Comparison of ENCODE assay signal across 8 cellular contexts in genomic region chr10:79981356-79981672, GRCh38. TPM values are rescaled to one million over a fixed set of nuclear protein-coding genes. Genes with fewer than 3 reads are reported as not detected.
A peak's percentile ranks its signal among the peaks of the same experiment; 100 is the strongest.
DNase-seq lines count a peak whose midpoint lies in the region; ATAC-seq, FAIRE-seq and TF ChIP-seq lines count a peak whose summit lies in the region.

No MANE protein-coding gene starts in this region.

- H3K79me2 ChIP-seq in GM12878 (ENCODE audit: control insufficient read depth, insufficient read depth, low read length) (no peaks in the 10 kb centered on the region), keratinocyte (ENCODE audit: control insufficient read depth, insufficient read depth, low read length) (no peaks in the 10 kb centered on the region)

- BruUV-seq in GM12878 (replicated peaks; lab: Mats Ljungman, UMichigan): no TSS peak

- TF ChIP-seq CTCF in GM12878 (IDR thresholded peaks at IDR 0.05 in 2 of 3, conservative IDR thresholded peaks at IDR 0.05 in 1 of 3; ENCODE audit: control insufficient read depth in 2 of 3, extremely low read depth in 1 of 3, insufficient read depth in 1 of 3, low read depth in 3 of 3, low read length in 3 of 3): no peak
- TF ChIP-seq CTCF in keratinocyte (optimal IDR thresholded peaks at IDR 0.05 in 1 of 3, IDR thresholded peaks at IDR 0.05 in 1 of 3, conservative IDR thresholded peaks at IDR 0.05 in 1 of 3; ENCODE audit: extremely low read depth in 1 of 3, insufficient read depth in 2 of 3, low read length in 3 of 3): no peak

- H4K20me1 ChIP-seq in GM12878 (ENCODE audit: control insufficient read depth, insufficient read depth) (no peaks in the 10 kb centered on the region), keratinocyte (ENCODE audit: control insufficient read depth, extremely low read depth, insufficient read depth, low read length) (no peaks in the 10 kb centered on the region)

- H3K36me3 ChIP-seq in GM12878 (ENCODE audit: control insufficient read depth in 2 of 2, insufficient read depth in 2 of 2, low read length in 1 of 2) (no peaks in the 10 kb centered on the region), keratinocyte (ENCODE audit: control insufficient read depth in 2 of 2, extremely low read depth in 1 of 2, insufficient read depth in 2 of 2, low read length in 2 of 2) (no peaks in the 10 kb centered on the region)

- H3K27me3 ChIP-seq in GM12878 (replicated peaks in 1 of 2; ENCODE audit: control insufficient read depth in 2 of 2, insufficient read depth in 2 of 2, low read length in 1 of 2) (peaks cover 4 to 8% of the 10 kb centered on the region in 2 experiments), keratinocyte (ENCODE audit: control insufficient read depth, extremely low read depth, insufficient read depth, low read length) (no peaks in the 10 kb centered on the region)

- CTCF ChIA-PET in GM12878 (lab: Yijun Ruan, JAX): no interaction called here

- FAIRE-seq in GM12878 (lab: Jason Lieb, UNC): no peak
- no peak for FAIRE-seq in keratinocyte (lab: Jason Lieb, UNC)

- H3K36me3 Mint-ChIP-seq in stimulated activated memory B cell treated with anti-CD40 and anti-IgM and Interleukin-4, amounts not matched to agents 10 μg/mL and 1 μg/mL and 100 μg/mL, for 72 hours: no peaks in the 10 kb centered on the region

- no peak overlapping the region for H3K27ac Mint-ChIP-seq in stimulated activated memory B cell treated with anti-CD40 and anti-IgM and Interleukin-4, amounts not matched to agents 10 μg/mL and 1 μg/mL and 100 μg/mL, for 72 hours

- peak overlapping the region; percentile 73 for H3K4me3 Mint-ChIP-seq in stimulated activated memory B cell treated with anti-CD40 and anti-IgM and Interleukin-4, amounts not matched to agents 10 μg/mL and 1 μg/mL and 100 μg/mL, for 72 hours

- H3K4me1 Mint-ChIP-seq in stimulated activated memory B cell treated with anti-CD40 and anti-IgM and Interleukin-4, amounts not matched to agents 10 μg/mL and 1 μg/mL and 100 μg/mL, for 72 hours: peaks cover 21% of the 10 kb centered on the region

- TF ChIP-seq RAD21 in GM12878 (IDR thresholded peaks at IDR 0.05; ENCODE audit: insufficient read depth, low read depth, low read length): no peak

- RAD21 ChIA-PET in GM12878 (lab: Charles Lee; ENCODE audit: unreplicated experiment): no interaction called here

- peaks cover 3% of the 10 kb centered on the region for H3K9me3 Mint-ChIP-seq in stimulated activated memory B cell treated with anti-CD40 and anti-IgM and Interleukin-4, amounts not matched to agents 10 μg/mL and 1 μg/mL and 100 μg/mL, for 72 hours

- WGBS in GM12878 (ENCODE audit: insufficient coverage, insufficient replicate concordance, low lambda C conversion rate, missing lambda C conversion rate): 11% methylated on average over 9 of the region's 19 CpGs

- POLR2A ChIA-PET in GM12878 (lab: Charles Lee): no interaction called here

- no peaks in the 10 kb centered on the region; the same call in 2 of the 3 replicates for H3K9me3 ChIP-seq in GM12878 (replicated peaks; ENCODE audit: control insufficient read depth, insufficient read depth, low read length)
- no peaks in the 10 kb centered on the region for H3K9me3 ChIP-seq in keratinocyte (ENCODE audit: control insufficient read depth, low read depth, low read length)

- DNase-seq in Jurkat, Clone E6-1 (ENCODE audit: low read depth, low spot score): no peak
- DNase-seq in GM12878 (ENCODE audit: low read depth, low spot score): no peak
- DNase-seq in keratinocyte (ENCODE audit: low read depth, low spot score): no peak
- DNase-seq in stimulated activated CD4-positive, alpha-beta T cell treated with anti-CD3 and anti-CD28 coated beads, Interleukin-2, amount 100 ng/mL, for 24 hours: no peak
- no peak for DNase-seq in stimulated activated CD4-positive, alpha-beta T cell treated with anti-CD3 and anti-CD28 coated beads, Interleukin-2, amount 100 ng/mL, for 48 hours
- no peak for DNase-seq in DMS 273 treated with DMSO at 0.1 percent for 48 hours (lab: John Stamatoyannopoulos, UW)

- H3K4me1 ChIP-seq in GM12878 (ENCODE audit: control insufficient read depth, insufficient read depth, low read length) (no peaks in the 10 kb centered on the region), keratinocyte (ENCODE audit: control insufficient read depth, extremely low read depth, insufficient read depth, low read length) (peaks cover 21% of the 10 kb centered on the region)

- peak overlapping the region; percentile 53 for H3K4me3 ChIP-seq in Jurkat, Clone E6-1 (ENCODE audit: low read length)
- H3K4me3 ChIP-seq in GM12878: no peak overlapping the region
- peak overlapping the region; percentile 52 to 65 (median 64) for H3K4me3 ChIP-seq in keratinocyte (ENCODE audit: control insufficient read depth in 2 of 3, extremely low read depth in 1 of 3, insufficient read depth in 2 of 3, low read depth in 1 of 3, low read length in 3 of 3)

- no peak overlapping the region for H2AFZ ChIP-seq in GM12878 (ENCODE audit: control insufficient read depth, low read depth, low read length)
- H2AFZ ChIP-seq in keratinocyte (ENCODE audit: control insufficient read depth, low read length): peak overlapping the region; percentile 94

- SMC1A ChIA-PET in GM12878 (lab: Charles Lee; ENCODE audit: uncharacterized antibody, unreplicated experiment): no interaction called here

- in situ Hi-C loops in GM12878 (cut with MboI): no loop called here

- peaks cover 95% of the 10 kb centered on the region for H3K27me3 Mint-ChIP-seq in stimulated activated memory B cell treated with anti-CD40 and anti-IgM and Interleukin-4, amounts not matched to agents 10 μg/mL and 1 μg/mL and 100 μg/mL, for 72 hours

- H3K4me2 ChIP-seq in GM12878 (ENCODE audit: control insufficient read depth, insufficient read depth) (peak overlapping the region; percentile 1; the same call in 1 of the 2 replicates), keratinocyte (ENCODE audit: control insufficient read depth, extremely low read depth, insufficient read depth, low read depth, low read length) (peak overlapping the region; percentile 50)

- TF ChIP-seq EP300 in GM12878 (IDR thresholded peaks at IDR 0.05; ENCODE audit: borderline replicate concordance in 1 of 2, control insufficient read depth in 1 of 2, low read depth in 2 of 2, low read length in 2 of 2): no peak

- TF ChIP-seq POLR2A in GM12878 (IDR thresholded peaks at IDR 0.05; ENCODE audit: low read depth, low read length): no peak

- dilution Hi-C loops in keratinocyte (cut with MboI; ENCODE audit: extremely low pct_ligation_motif_present, low sequenced_read_pairs): no loop called here

- ATAC-seq in GM12878 (no peak), HG02852 (IDR thresholded peaks at IDR 0.05; ENCODE audit: unreplicated experiment) (no peak)
- ATAC-seq in stimulated activated memory B cell treated with anti-CD40 and anti-IgM and Interleukin-4, amounts not matched to agents 10 μg/mL and 1 μg/mL and 100 μg/mL, for 72 hours: no peak

- H3K9me1 ChIP-seq in keratinocyte (ENCODE audit: control insufficient read depth, extremely low read depth, insufficient read depth, low read length): no peaks in the 10 kb centered on the region

- intact Hi-C loops in GM12878 (cut with micrococcal nuclease; ENCODE audit: unreplicated experiment): no loop called here

- H3K27ac ChIP-seq in GM12878 (ENCODE audit: control insufficient read depth, insufficient read depth) (no peak overlapping the region), keratinocyte (ENCODE audit: control insufficient read depth, insufficient read depth, low read length) (no peak overlapping the region)

- H3K9ac ChIP-seq in GM12878 (ENCODE audit: control insufficient read depth, insufficient read depth, low read length) (no peak overlapping the region), keratinocyte (ENCODE audit: control insufficient read depth, extremely low read depth, insufficient read depth, low read length) (peak overlapping the region; percentile 66)

TF ChIP-seq in GM12878, 131 proteins besides CTCF, POLR2A, EP300 and RAD21 (continues in another document):
- TF ChIP-seq EZH2 (IDR thresholded peaks at IDR 0.05; ENCODE audit: borderline replicate concordance, control insufficient read depth, low read depth, low read length): no peak

RNA-seq across cellular contexts. Expression of gene SFTPD, which starts 32.4 kb away (rescaled TPM):
- polyA plus RNA-seq in Jurkat, Clone E6-1 (2012; ENCODE audit: insufficient read depth, insufficient read length): not detected
- total RNA-seq in GM12878 (2013; cell fraction: nucleolus; rRNA removed): not detected in 2 replicates
- total RNA-seq in GM12878 (2014; rRNA removed) (not detected in 2 replicates), GM12878 (2014; rRNA removed; fragmentation: Illumina TruSeq; extraction: Trizol) (not detected in 2 replicates), GM12878 (2021) (0.24 and 0.31 TPM in 2 replicates)
- not detected for polyA plus RNA-seq in GM12878 (2011; ENCODE audit: low read depth)
- polyA plus RNA-seq in GM12878 (2011; rRNA removed) (not detected in 2 replicates), GM12878 (2014; fragmentation: Illumina TruSeq; extraction: Trizol) (not detected in 2 replicates), GM12878 (2014; fragmentation: Nextera tagmentation; extraction: Ambion mirVana) (not detected), GM12878 (2014; rRNA removed) (not detected in 2 replicates), GM12878 (2016; fragmentation: Nextera tagmentation; extraction: Ambion mirVana) (not detected), keratinocyte (0.04 to 0.13 TPM in 2 of 3 replicates, not detected in the other)
- polyA plus RNA-seq in GM12878 (2011; cell fraction: cytosol; rRNA removed): not detected in 2 replicates
- polyA plus RNA-seq in GM12878 (2011; cell fraction: nucleus; rRNA removed): not detected in 2 replicates
- polyA plus RNA-seq in GM12878 (2012): not detected in 2 replicates
- polyA minus RNA-seq in GM12878 (2011; rRNA and poly(A)+ RNA removed): not detected in 2 replicates
- not detected in 2 replicates for polyA minus RNA-seq in GM12878 (2011; cell fraction: cytosol; rRNA and poly(A)+ RNA removed)
- polyA minus RNA-seq in GM12878 (2011; cell fraction: nucleus; rRNA and poly(A)+ RNA removed): not detected in 2 replicates
- polyA plus RNA-seq in keratinocyte (2011; ENCODE audit: low read depth): 0.62 TPM
- polyA plus RNA-seq in keratinocyte (2011; cell fraction: cytosol; rRNA removed): 0.10 TPM in 1 of 2 replicates, not detected in the other
- not detected in 2 replicates for polyA plus RNA-seq in keratinocyte (2011; cell fraction: nucleus; rRNA removed)
- polyA plus RNA-seq in keratinocyte (2012; ENCODE audit: low replicate concordance): 0.51 TPM in 1 of 2 replicates, not detected in the other
- not detected in 3 replicates for polyA minus RNA-seq in keratinocyte
- not detected for polyA minus RNA-seq in keratinocyte (2011; cell fraction: cytosol; rRNA and poly(A)+ RNA removed)
- not detected in 2 replicates for polyA minus RNA-seq in keratinocyte (2011; cell fraction: nucleus; rRNA and poly(A)+ RNA removed)
